Comparison of ENCODE assay signal across 29 cellular contexts in genomic region chr6:118212451-118213173, GRCh38.
"Had no signal": no experiment of that assay in that cellular context is flagged by ENCODE, and none has a peak within 500 bp of the region (broad histone marks: within the 10 kb centered on the region; RNA-seq: fewer than 3 reads in every experiment).

No MANE protein-coding gene starts in this region.

- H3K9ac ChIP-seq: neural progenitor cell, parathyroid adenoma had no signal

- H3K27ac ChIP-seq: left lung, lower lobe of right lung, neural progenitor cell, neutrophil, parathyroid adenoma, right atrium auricular region, skin epidermis, stomach, testis, thyroid gland, transverse colon, upper lobe of left lung, vagina had no signal

- H3K9me3 ChIP-seq: left lung, lower lobe of right lung, neutrophil, right atrium auricular region, stomach, testis, thyroid gland, transverse colon, upper lobe of left lung, vagina had no signal

- H3K4me1 ChIP-seq: left lung, lower lobe of right lung, parathyroid adenoma, right atrium auricular region, stomach, testis, thyroid gland, transverse colon, upper lobe of left lung, vagina had no signal

- H3K9me3 Mint-ChIP-seq: naive thymus-derived CD8-positive, alpha-beta T cell; nephron had no signal

- ATAC-seq: left colon; left lung; lower lobe of right lung; naive thymus-derived CD8-positive, alpha-beta T cell; sciatic nerve; stimulated activated naive B cell treated with anti-CD40 and anti-IgM and Interleukin-4, amounts not matched to agents 10 μg/mL and 1 μg/mL and 100 μg/mL, for 72 hours; stimulated activated naive CD8-positive, alpha-beta T cell treated with anti-CD3 and anti-CD28 coated beads, Interleukin-15, Interleukin-2, amounts not matched to agents 100 U/mL and 50 U/mL, for 24 hours had no signal

- H3K4me1 Mint-ChIP-seq: immature natural killer cell; naive thymus-derived CD8-positive, alpha-beta T cell; nephron; stimulated activated naive B cell treated with anti-CD40 and anti-IgM and Interleukin-4, amounts not matched to agents 10 μg/mL and 1 μg/mL and 100 μg/mL, for 72 hours had no signal

- H3K36me3 ChIP-seq: left lung, lower lobe of right lung, neural progenitor cell, neutrophil, right atrium auricular region, stomach, thyroid gland, transverse colon, upper lobe of left lung, vagina had no signal

- H3K27me3 Mint-ChIP-seq: stimulated activated naive B cell treated with anti-CD40 and anti-IgM and Interleukin-4, amounts not matched to agents 10 μg/mL and 1 μg/mL and 100 μg/mL, for 72 hours had no signal

- H3K4me3 ChIP-seq: left lung, lower lobe of right lung, neural progenitor cell, right atrium auricular region, skin epidermis, stomach, testis, thyroid gland, transverse colon, upper lobe of left lung, vagina had no signal

- H3K36me3 Mint-ChIP-seq: immature natural killer cell; naive thymus-derived CD8-positive, alpha-beta T cell; stimulated activated naive B cell treated with anti-CD40 and anti-IgM and Interleukin-4, amounts not matched to agents 10 μg/mL and 1 μg/mL and 100 μg/mL, for 72 hours had no signal

- H3K27ac Mint-ChIP-seq: immature natural killer cell; naive thymus-derived CD8-positive, alpha-beta T cell; nephron; neural progenitor cell; stimulated activated naive B cell treated with anti-CD40 and anti-IgM and Interleukin-4, amounts not matched to agents 10 μg/mL and 1 μg/mL and 100 μg/mL, for 72 hours had no signal

- DNase-seq: hippocampal formation; immature natural killer cell; kidney; left colon; left lung; lower lobe of right lung; mammary epithelial cell; mesenchymal stem cell; naive thymus-derived CD8-positive, alpha-beta T cell; occipital lobe; stimulated activated CD4-positive, alpha-beta T cell treated with anti-CD3 and anti-CD28 coated beads, Interleukin-12 subunit alpha, Interleukin-12 subunit beta, amount 100 ng/mL, for 4 hours; stimulated activated CD4-positive, alpha-beta T cell treated with anti-CD3 and anti-CD28 coated beads, Interleukin-15, amount 100 ng/mL, for 24 hours; stimulated activated CD4-positive, alpha-beta T cell treated with anti-CD3 and anti-CD28 coated beads, Interleukin-2, amount 100 ng/mL, for 24 hours; stimulated activated CD4-positive, alpha-beta T cell treated with anti-CD3 and anti-CD28 coated beads, Interleukin-4, amount 100 ng/mL, for 1 hour; stimulated activated naive B cell treated with anti-CD40 and anti-IgM and Interleukin-4, amounts not matched to agents 10 μg/mL and 1 μg/mL and 100 μg/mL, for 72 hours; stimulated activated naive CD8-positive, alpha-beta T cell treated with anti-CD3 and anti-CD28 coated beads, Interleukin-15, Interleukin-2, amounts not matched to agents 100 U/mL and 50 U/mL, for 24 hours; stomach; testis; thyroid gland; transverse colon; upper lobe of left lung had no signal

- H3K4me3 Mint-ChIP-seq: immature natural killer cell; naive thymus-derived CD8-positive, alpha-beta T cell; nephron; neural progenitor cell; stimulated activated naive B cell treated with anti-CD40 and anti-IgM and Interleukin-4, amounts not matched to agents 10 μg/mL and 1 μg/mL and 100 μg/mL, for 72 hours had no signal

- H3K27me3 ChIP-seq: left lung, neural progenitor cell, neutrophil, right atrium auricular region, stomach, testis, thyroid gland, transverse colon, upper lobe of left lung, vagina had no signal
